Comparison of ENCODE assay signal across 10 cellular contexts in the genomic region with DNA sequence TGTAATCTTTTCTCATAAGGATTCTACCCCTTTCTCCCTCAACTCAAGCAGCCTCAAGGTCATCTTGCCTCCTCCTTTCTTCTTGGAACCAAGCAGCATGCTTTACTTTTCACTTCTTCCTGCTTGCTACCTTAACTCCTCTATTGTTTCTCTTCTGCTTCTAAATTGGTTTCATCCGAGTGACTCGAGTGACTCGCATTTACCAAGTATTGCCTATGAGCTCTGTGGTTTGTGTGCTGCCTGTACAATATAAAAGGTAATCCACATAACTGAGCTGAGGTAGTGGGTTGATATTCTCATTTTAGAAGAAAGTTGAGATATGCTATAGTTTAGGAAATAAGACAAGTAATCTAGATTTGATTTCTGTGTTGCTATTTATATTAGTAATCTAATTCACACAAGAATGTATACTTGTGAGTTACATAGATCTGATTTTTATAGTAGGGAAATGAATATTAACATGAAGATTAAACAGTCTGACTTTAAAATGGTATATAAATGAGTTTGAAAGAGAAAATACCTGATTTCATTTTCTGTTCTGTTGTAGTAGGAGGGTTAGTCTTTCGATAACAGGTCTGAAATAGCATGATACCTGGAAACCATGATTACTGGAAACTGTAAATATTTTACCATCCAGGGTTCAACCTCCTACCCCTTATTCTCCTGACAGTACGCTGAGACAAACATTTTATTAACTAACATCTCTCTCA. TPM values are rescaled to one million over a fixed set of nuclear protein-coding genes. Genes with fewer than 3 reads are reported as not detected.
DNase-seq lines count a peak whose midpoint lies in the region; ATAC-seq and TF ChIP-seq lines count a peak whose summit lies in the region.
"Had no signal": no experiment of that assay in that cellular context is flagged by ENCODE, and none has a peak within 500 bp of the region (broad histone marks: within the 10 kb centered on the region; RNA-seq: fewer than 3 reads in every experiment).

No MANE protein-coding gene starts in this region.

- H3K27me3 ChIP-seq in transverse colon, result no peaks in the 10 kb centered on the region
- H3K27me3 ChIP-seq in body of pancreas, result no peaks in the 10 kb centered on the region

- peak overlapping the region; percentile 83 for H3K27ac Mint-ChIP-seq in activated CD4-positive, alpha-beta T cell treated with anti-CD3 and anti-CD28 coated beads for 36 hours
- H3K27ac Mint-ChIP-seq in T-cell (peak overlapping the region; percentile 0 to 1), naive B cell (no peak overlapping the region)

- peaks cover 0 to 46% (median 7%) of the 10 kb centered on the region in 4 donors for H3K4me1 ChIP-seq in transverse colon
- H3K4me1 ChIP-seq in body of pancreas, result peaks cover 57% of the 10 kb centered on the region

- peaks cover 43% of the 10 kb centered on the region for H3K4me1 Mint-ChIP-seq in activated CD4-positive, alpha-beta T cell treated with anti-CD3 and anti-CD28 coated beads for 36 hours
- H3K4me1 Mint-ChIP-seq in T-cell, result peaks cover 26 to 32% (median 32%) of the 10 kb centered on the region in 3 donors
- peaks cover 5 to 15% (median 12%) of the 10 kb centered on the region in 3 donors for H3K4me1 Mint-ChIP-seq in naive B cell

- CTCF ChIA-PET in activated CD4-positive, alpha-beta T cell treated with anti-CD3 and anti-CD28 coated beads for 36 hours (lab: Charles Lee), result interaction anchor here (1.1 kb wide), 1 partner anchor 43 kb away, joined by 3 read pairs; no protein-coding TSS in a partner anchor
- CTCF ChIA-PET in T-cell (lab: Charles Lee), result no interaction called here

- intact Hi-C loops in activated CD4-positive, alpha-beta T cell treated with anti-CD3 and anti-CD28 coated beads for 36 hours (cut with DNase I, micrococcal nuclease), result loop anchor here (2.0 to 10.0 kb wide), 7 partner anchors 40 to 360 kb away; partner anchors contain the start of genes CIP2A (in 1 of the 2) and DZIP3 (in 1 of the 2)
- intact Hi-C loops in transverse colon (cut with DNase I; ENCODE audit: low total_unique reads) (no loop called here), body of pancreas (cut with DNase I) (no loop called here)

- WGBS in transverse colon (ENCODE audit: low coverage in 1 of 2), 2 donors, result 70 to 78% methylated on average over 5 of the region's 5 CpGs
- WGBS in body of pancreas, 2 donors, result 51 to 57% methylated on average over 5 of the region's 5 CpGs

- POLR2A ChIA-PET in activated CD4-positive, alpha-beta T cell treated with anti-CD3 and anti-CD28 coated beads for 36 hours (lab: Charles Lee), result interaction anchor here (0.9 kb wide), 1 partner anchor 562 kb away, joined by 3 read pairs; no protein-coding TSS in a partner anchor
- POLR2A ChIA-PET in T-cell (lab: Charles Lee), result interaction anchor here (0.6 kb wide), 2 partner anchors 87 to 593 kb away, joined by 3 read pairs; no protein-coding TSS in a partner anchor

- peak overlapping the region; percentile 45 for H3K4me3 Mint-ChIP-seq in activated CD4-positive, alpha-beta T cell treated with anti-CD3 and anti-CD28 coated beads for 36 hours
- H3K4me3 Mint-ChIP-seq in T-cell (peak overlapping the region; percentile 9 to 44 (median 31)), naive B cell (no peak overlapping the region)

- H3K27ac ChIP-seq in transverse colon, result no peak overlapping the region
- H3K27ac ChIP-seq in body of pancreas, result peak overlapping the region in 2 of 4 donors; percentile 13 to 41

- H3K9me3 ChIP-seq in transverse colon (no peaks in the 10 kb centered on the region), body of pancreas (no peaks in the 10 kb centered on the region)

- TF ChIP-seq POLR2A in transverse colon (IDR thresholded peaks at IDR 0.05) (no peak), body of pancreas (IDR thresholded peaks at IDR 0.05) (no peak)

- in situ Hi-C loops in transverse colon (cut with MboI; ENCODE audit: low pct_ligation_motif_present in 1 of 4, low pct_unique_long_range_greater_than_20kb in 1 of 4, low sequenced_read_pairs in 3 of 4), result no loop called here

- H3K9me3 Mint-ChIP-seq in activated CD4-positive, alpha-beta T cell treated with anti-CD3 and anti-CD28 coated beads for 36 hours (ENCODE audit: low read depth), result no peaks in the 10 kb centered on the region
- no peaks in the 10 kb centered on the region for H3K9me3 Mint-ChIP-seq in T-cell
- H3K9me3 Mint-ChIP-seq in naive B cell, result no peaks in the 10 kb centered on the region

- ATAC-seq in activated CD4-positive, alpha-beta T cell treated with anti-CD3 and anti-CD28 coated beads for 36 hours, result peak; percentile 86
- ATAC-seq in HG02938 (IDR thresholded peaks at IDR 0.05; ENCODE audit: unreplicated experiment) (peak; percentile 83), T-cell (replicated peaks in 1 of 4) (peak in 2 of 4 experiments; percentile 63 to 71), naive B cell (ENCODE audit: low read depth in 2 of 2) (peak; percentile 38 to 49), body of pancreas (no peak)

- peak; percentile 33 for DNase-seq in activated CD4-positive, alpha-beta T cell treated with anti-CD3 and anti-CD28 coated beads for 36 hours
- no peak for DNase-seq in activated CD4-positive, alpha-beta T cell treated with anti-CD3 and anti-CD28 coated beads, Interleukin-2, amount 50 U/mL, for 1 hour
- DNase-seq in T-cell, result no peak
- no peak for DNase-seq in naive B cell
- no peak for DNase-seq in stimulated activated naive CD4-positive, alpha-beta T cell treated with Interleukin-2 at 50 U/mL for 16 hours (lab: John Stamatoyannopoulos, UW)
- no peak for DNase-seq in transverse colon
- DNase-seq in body of pancreas, result no peak
- DNase-seq: NCI-H526 treated with DMSO at 0.1 percent for 48 hours, posterior cingulate gyrus had no signal

- no peak for TF ChIP-seq EP300 in transverse colon (IDR thresholded peaks at IDR 0.05; ENCODE audit: low read depth)

- H3K36me3 ChIP-seq in transverse colon (no peaks in the 10 kb centered on the region), body of pancreas (replicated peaks in 1 of 2; ENCODE audit: insufficient read depth in 1 of 2, low read depth in 2 of 2) (no peaks in the 10 kb centered on the region)

- H3K36me3 Mint-ChIP-seq in activated CD4-positive, alpha-beta T cell treated with anti-CD3 and anti-CD28 coated beads for 36 hours (ENCODE audit: low read depth), result no peaks in the 10 kb centered on the region
- H3K36me3 Mint-ChIP-seq in T-cell (no peaks in the 10 kb centered on the region), naive B cell (no peaks in the 10 kb centered on the region)

- no peak for TF ChIP-seq CTCF in transverse colon (IDR thresholded peaks at IDR 0.05)
- TF ChIP-seq CTCF in body of pancreas (IDR thresholded peaks at IDR 0.05), result no peak

- H3K4me3 ChIP-seq in transverse colon (no peak overlapping the region), body of pancreas (no peak overlapping the region)

- H3K27me3 Mint-ChIP-seq in activated CD4-positive, alpha-beta T cell treated with anti-CD3 and anti-CD28 coated beads for 36 hours, result peaks cover 2% of the 10 kb centered on the region
- H3K27me3 Mint-ChIP-seq in T-cell, result no peaks in the 10 kb centered on the region
- peaks cover 0 to 10% (median 4%) of the 10 kb centered on the region in 3 donors for H3K27me3 Mint-ChIP-seq in naive B cell

RNA-seq across cellular contexts. Expression of gene HHLA2, which starts 5.5 kb away (rescaled TPM):
- under 1 TPM; 0.27 to 0.70 TPM for total RNA-seq in activated CD4-positive, alpha-beta T cell treated with anti-CD3 and anti-CD28 coated beads for 36 hours
- total RNA-seq in T-cell (1 to 10 TPM in 1 of 5 donors, under 1 TPM in 4; 0.28 to 1.5 (median 0.35) TPM), transverse colon (100 to 1,000 TPM in 3 of 4 donors, 10 to 100 TPM in 1; 26.7 to 226 (median 204) TPM), body of pancreas (1 to 10 TPM in 1 of 2 donors, not detected in 1; 2.1 TPM)
- polyA plus RNA-seq in naive B cell (ENCODE audit: low read depth in 6 of 6), result under 1 TPM in 1 of 6 donors, not detected in 5; 0.26 TPM

Comparison
In these comparisons a context has a peak if more than half of its experiments do, and no peak if none do; other contexts are left out.
1. H3K27ac Mint-ChIP-seq: peak in activated CD4-positive, alpha-beta T cell treated with anti-CD3 and anti-CD28 coated beads for 36 hours (single experiment) and T-cell (2 of 2); none in naive B cell (0 of 6).
2. H3K4me3 Mint-ChIP-seq: peak in activated CD4-positive, alpha-beta T cell treated with anti-CD3 and anti-CD28 coated beads for 36 hours (single experiment) and T-cell (3 of 3); none in naive B cell (0 of 8).
3. RNA of gene HHLA2, which starts 5.5 kb away (total RNA-seq): 26.7 to 226 TPM in transverse colon; 2.1 TPM in body of pancreas, 0.27 to 0.70 TPM in activated CD4-positive, alpha-beta T cell treated with anti-CD3 and anti-CD28 coated beads for 36 hours and 0.28 to 1.5 TPM in T-cell; every median in the first group is over 4 times any median in the second.
4. intact Hi-C loops: an anchor here in activated CD4-positive, alpha-beta T cell treated with anti-CD3 and anti-CD28 coated beads for 36 hours (2.0 to 10.0 kb wide); none called in transverse colon and body of pancreas.